19 cellular contexts compared by ENCODE assay signal in the genomic region with DNA sequence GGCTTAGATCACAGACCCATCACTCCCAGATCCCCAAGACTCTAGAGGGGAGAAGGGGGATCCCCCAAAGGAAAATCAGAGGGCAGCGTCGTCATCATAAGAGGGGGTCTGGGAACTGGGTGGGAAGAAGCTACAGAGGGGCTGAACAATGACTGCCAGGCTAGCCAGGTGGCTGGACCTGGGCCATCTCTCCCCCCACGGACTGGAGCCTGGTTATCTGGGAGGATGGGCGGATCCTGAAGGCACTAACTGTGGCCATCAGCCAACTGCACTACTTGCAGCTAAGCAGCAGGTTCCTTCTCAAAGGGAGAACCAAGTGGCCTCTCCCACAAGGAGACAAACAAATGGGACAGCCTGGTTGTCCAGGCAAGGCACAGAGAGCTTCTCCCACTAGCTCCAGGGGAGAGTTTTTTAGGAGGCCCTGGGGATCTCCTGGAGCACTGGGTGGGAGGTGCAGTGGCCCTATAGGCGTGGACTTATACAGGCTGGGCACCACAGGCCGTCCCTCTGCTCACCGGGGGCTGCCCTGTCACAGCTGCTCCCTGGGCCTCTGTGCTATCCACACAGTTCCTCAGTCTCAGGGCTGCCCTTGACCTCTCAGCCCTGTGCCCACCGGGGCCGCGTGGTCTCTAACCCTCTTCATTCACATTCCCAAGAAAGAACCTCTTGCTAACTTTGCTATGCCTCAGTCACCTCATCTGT. TPM values are rescaled to one million over a fixed set of nuclear protein-coding genes. Genes with fewer than 3 reads are reported as not detected.
DNase-seq lines count a peak whose midpoint lies in the region; ATAC-seq and TF ChIP-seq lines count a peak whose summit lies in the region.
"Had no signal": no experiment of that assay in that cellular context is flagged by ENCODE, and none has a peak within 500 bp of the region (broad histone marks: within the 10 kb centered on the region; RNA-seq: fewer than 3 reads in every experiment).

No MANE protein-coding gene starts in this region.

- H3K4me1 ChIP-seq in heart left ventricle = peaks cover 0 to 74% (median 29%) of the 10 kb centered on the region in 12 donors
- no peaks in the 10 kb centered on the region for H3K4me1 ChIP-seq in aorta (ENCODE audit: control insufficient read depth in 1 of 2, insufficient read depth in 2 of 2, low read length in 2 of 2)
- no peaks in the 10 kb centered on the region for H3K4me1 ChIP-seq in prostate gland (replicated peaks)
- H3K4me1 ChIP-seq in smooth muscle cell (ENCODE audit: low read depth) = peaks cover 7% of the 10 kb centered on the region

- H3K9me3 ChIP-seq in heart left ventricle (no peaks in the 10 kb centered on the region), aorta (ENCODE audit: control insufficient read depth, low read length) (no peaks in the 10 kb centered on the region), prostate gland (no peaks in the 10 kb centered on the region), smooth muscle cell (replicated peaks; ENCODE audit: low read depth) (no peaks in the 10 kb centered on the region)
- H3K9me3 ChIP-seq: upper lobe of right lung had no signal

- no peak overlapping the region for H2AFZ ChIP-seq in smooth muscle cell (ENCODE audit: low read depth)

- H3K27ac ChIP-seq in heart left ventricle (peak overlapping the region in 9 of 12 donors; percentile 23 to 95 (median 60)), aorta (ENCODE audit: low read depth in 1 of 2, low read length in 2 of 2) (no peak overlapping the region), prostate gland (no peak overlapping the region), smooth muscle cell (ENCODE audit: low read depth) (no peak overlapping the region)
- H3K27ac ChIP-seq: cardiac muscle cell had no signal

- H3K27ac Mint-ChIP-seq in activated B cell treated with CpG ODN at 0.5 μM for 24 hours (peak overlapping the region; percentile 88), mesothelial cell of epicardium (peak overlapping the region; percentile 25)
- H3K27ac Mint-ChIP-seq: activated naive CD8-positive, alpha-beta T cell treated with anti-CD3 and anti-CD28 coated beads, Interleukin-2, amount 10 ng/mL, durations not matched to agents 7 days and 5 days had no signal

- H3K4me3 ChIP-seq in heart left ventricle = no peak overlapping the region
- H3K4me3 ChIP-seq in aorta (ENCODE audit: low read length in 2 of 2) = no peak overlapping the region
- no peak overlapping the region for H3K4me3 ChIP-seq in prostate gland
- no peak overlapping the region for H3K4me3 ChIP-seq in smooth muscle cell
- H3K4me3 ChIP-seq: cardiac muscle cell, upper lobe of right lung had no signal

- peak in 2 of 5 donors; percentile 55 to 61 for DNase-seq in heart left ventricle
- DNase-seq in Right ventricle myocardium inferior (ENCODE audit: missing footprints) = no peak
- DNase-seq in activated B cell treated with CpG ODN at 0.5 μM for 24 hours = no peak
- DNase-seq in mesothelial cell of epicardium (ENCODE audit: low spot score in 2 of 2, unreplicated experiment in 2 of 2) = no peak
- peak; percentile 60 to 70 for DNase-seq in aorta
- no peak for DNase-seq in GM03348 (ENCODE audit: low spot score)
- DNase-seq in prostate gland (ENCODE audit: low spot score) = no peak
- no peak for DNase-seq in smooth muscle cell (lab: John Stamatoyannopoulos, UW; ENCODE audit: unreplicated experiment)
- DNase-seq: activated CD4-positive, alpha-beta T cell treated with anti-CD3 and anti-CD28 coated beads for 48 hours; activated naive CD8-positive, alpha-beta T cell treated with anti-CD3 and anti-CD28 coated beads, Interleukin-2, amount 10 ng/mL, durations not matched to agents 7 days and 5 days; activated T-cell treated with anti-CD3 and anti-CD28 coated beads, Interleukin-2, amount 50 U/mL, for 1 hour; effector memory CD4-positive, alpha-beta T cell; NCI-H82 had no signal

- H3K4me3 Mint-ChIP-seq in activated B cell treated with CpG ODN at 0.5 μM for 24 hours (no peak overlapping the region), mesothelial cell of epicardium (no peak overlapping the region)
- H3K4me3 Mint-ChIP-seq: T-helper 1 cell treated with Interleukin-12 subunit alpha and Interleukin-12 subunit beta and Interleukin-4 antibody, amounts not matched to agents 30 μg/mL and 1 μg/mL, for 36 hours had no signal

- H3K79me2 ChIP-seq in smooth muscle cell (ENCODE audit: low read depth) = no peaks in the 10 kb centered on the region

- WGBS in heart left ventricle, 4 donors = 68 to 78% (median 71%) methylated on average over 10 of the region's 10 CpGs
- WGBS in aorta, 2 donors = 85 to 87% methylated on average over 10 of the region's 10 CpGs
- 81% methylated on average over 10 of the region's 10 CpGs for WGBS in prostate gland
- WGBS in smooth muscle cell (ENCODE audit: low lambda C conversion rate) = 83% methylated on average over 10 of the region's 10 CpGs

- no peaks in the 10 kb centered on the region for H4K20me1 ChIP-seq in smooth muscle cell (ENCODE audit: low read depth)

- H3F3A ChIP-seq in smooth muscle cell (ENCODE audit: low read depth) = peaks cover 2% of the 10 kb centered on the region

- peaks cover 33% of the 10 kb centered on the region for H3K4me1 Mint-ChIP-seq in activated B cell treated with CpG ODN at 0.5 μM for 24 hours
- H3K4me1 Mint-ChIP-seq in mesothelial cell of epicardium = peaks cover 27% of the 10 kb centered on the region

- POLR2A ChIA-PET in activated B cell treated with CpG ODN at 0.5 μM for 24 hours (lab: Charles Lee) = interaction anchor here (0.6 to 2.9 kb wide), 6 partner anchors 20 to 208 kb away, joined by 3 to 17 read pairs (median 4); partner anchors contain the start of gene ARHGEF17

- no peaks in the 10 kb centered on the region for H3K27me3 Mint-ChIP-seq in activated B cell treated with CpG ODN at 0.5 μM for 24 hours
- H3K27me3 Mint-ChIP-seq in mesothelial cell of epicardium (ENCODE audit: low read depth) = no peaks in the 10 kb centered on the region

- H3K4me2 ChIP-seq in smooth muscle cell = no peak overlapping the region

- no peaks in the 10 kb centered on the region for H3K36me3 Mint-ChIP-seq in activated B cell treated with CpG ODN at 0.5 μM for 24 hours (ENCODE audit: low read depth)
- no peaks in the 10 kb centered on the region for H3K36me3 Mint-ChIP-seq in mesothelial cell of epicardium
- H3K36me3 Mint-ChIP-seq: activated naive CD8-positive, alpha-beta T cell treated with anti-CD3 and anti-CD28 coated beads, Interleukin-2, amount 10 ng/mL, durations not matched to agents 7 days and 5 days had no signal

- H3K9me3 Mint-ChIP-seq in activated B cell treated with CpG ODN at 0.5 μM for 24 hours (no peaks in the 10 kb centered on the region), mesothelial cell of epicardium (no peaks in the 10 kb centered on the region)
- H3K9me3 Mint-ChIP-seq: activated naive CD8-positive, alpha-beta T cell treated with anti-CD3 and anti-CD28 coated beads, Interleukin-2, amount 10 ng/mL, durations not matched to agents 7 days and 5 days; T-helper 1 cell treated with Interleukin-12 subunit alpha and Interleukin-12 subunit beta and Interleukin-4 antibody, amounts not matched to agents 30 μg/mL and 1 μg/mL, for 36 hours had no signal

- ATAC-seq in heart left ventricle = peak in 3 of 4 donors; percentile 3 to 25 (median 17)
- no peak for ATAC-seq in Right ventricle myocardium inferior
- no peak for ATAC-seq in activated B cell treated with CpG ODN at 0.5 μM for 24 hours (ENCODE audit: low read depth)
- no peak for ATAC-seq in aorta (ENCODE audit: low FRiP score)

- CTCF ChIA-PET in activated B cell treated with CpG ODN at 0.5 μM for 24 hours (lab: Charles Lee) = interaction anchor here (0.5 to 2.4 kb wide), 6 partner anchors 19 to 456 kb away, joined by 3 to 25 read pairs (median 7); no protein-coding TSS in a partner anchor

- TF ChIP-seq CTCF in heart left ventricle (IDR thresholded peaks at IDR 0.05) (no peak), activated B cell treated with CpG ODN at 0.5 μM for 24 hours (IDR thresholded peaks at IDR 0.05) (no peak), mesothelial cell of epicardium (IDR thresholded peaks at IDR 0.05; ENCODE audit: unreplicated experiment) (no peak), prostate gland (IDR thresholded peaks at IDR 0.05) (no peak), smooth muscle cell (IDR thresholded peaks at IDR 0.05; ENCODE audit: borderline replicate concordance, insufficient read depth, poor library complexity, severe bottlenecking) (no peak)

- H3K36me3 ChIP-seq in heart left ventricle (no peaks in the 10 kb centered on the region), aorta (ENCODE audit: control insufficient read depth in 1 of 2, insufficient read depth in 2 of 2, low read length in 1 of 2) (no peaks in the 10 kb centered on the region), prostate gland (no peaks in the 10 kb centered on the region), smooth muscle cell (ENCODE audit: low read depth) (no peaks in the 10 kb centered on the region)
- H3K36me3 ChIP-seq: cardiac muscle cell, upper lobe of right lung had no signal

- H3K9ac ChIP-seq in smooth muscle cell (ENCODE audit: low read depth) = no peak overlapping the region

- no peak for TF ChIP-seq POLR2A in heart left ventricle (IDR thresholded peaks at IDR 0.05)
- no peak for TF ChIP-seq POLR2A in prostate gland (IDR thresholded peaks at IDR 0.05)

- H3K27me3 ChIP-seq in heart left ventricle = no peaks in the 10 kb centered on the region
- H3K27me3 ChIP-seq in aorta (ENCODE audit: control insufficient read depth in 1 of 2, insufficient read depth in 2 of 2, low read length in 1 of 2) = no peaks in the 10 kb centered on the region
- no peaks in the 10 kb centered on the region for H3K27me3 ChIP-seq in prostate gland (replicated peaks; ENCODE audit: insufficient read depth)
- no peaks in the 10 kb centered on the region for H3K27me3 ChIP-seq in smooth muscle cell (ENCODE audit: low read depth)
- H3K27me3 ChIP-seq: cardiac muscle cell, upper lobe of right lung had no signal

- intact Hi-C loops in heart left ventricle (cut with DNase I) = loop anchor here in 9 of 10 donors (2.0 to 10.0 kb wide), 8 partner anchors 40 to 563 kb away; no protein-coding TSS in a partner anchor
- intact Hi-C loops in Right ventricle myocardium inferior (cut with DNase I) = loop anchor here (2.0 kb wide), 2 partner anchors 103 to 457 kb away; no protein-coding TSS in a partner anchor
- intact Hi-C loops in activated B cell treated with CpG ODN at 0.5 μM for 24 hours (cut with micrococcal nuclease) = loop anchor here (2.0 to 5.0 kb wide), 2 partner anchors 17 to 100 kb away; no protein-coding TSS in a partner anchor
- intact Hi-C loops in aorta (cut with DNase I) = loop anchor here (2.0 to 5.0 kb wide), 2 partner anchors 47 to 100 kb away; no protein-coding TSS in a partner anchor
- intact Hi-C loops in prostate gland (cut with DNase I) = loop anchor here (5.0 kb wide), 1 partner anchor 100 kb away; no protein-coding TSS in a partner anchor

RNA-seq across cellular contexts. Expression of gene P2RY6, which starts 15.4 kb away (rescaled TPM):
- total RNA-seq in heart left ventricle (10 to 100 TPM in 1 of 9 donors, 1 to 10 TPM in 7, under 1 TPM in 1; 0.56 to 17.7 (median 2.0) TPM), Right ventricle myocardium inferior (2.8 TPM), activated B cell treated with CpG ODN at 0.5 μM for 24 hours (0.22 TPM in 1 of 2 replicates, not detected in the other), mesothelial cell of epicardium (0.36 to 0.51 TPM (median 0.45 TPM) in 3 replicates), aorta (10 to 100 TPM in 1 of 2 donors, 1 to 10 TPM in 1; 6.1 to 12.0 TPM), prostate gland (1 to 10 TPM in 1 of 2 donors, under 1 TPM in 1; 0.64 to 3.5 TPM), smooth muscle cell (5.0 and 13.8 TPM in 2 replicates)
- polyA plus RNA-seq in heart left ventricle (1 to 10 TPM; 1.2 to 2.3 TPM), aorta (1 to 10 TPM; 2.5 to 4.4 TPM), smooth muscle cell (3.7 and 13.6 TPM in 2 replicates)
- total RNA-seq: fibroblast of villous mesenchyme, H1, HT1080 had no signal
- polyA plus RNA-seq: cardiac muscle cell had no signal

RNA-seq across cellular contexts. Expression of gene ARHGEF17, which starts 20.5 kb away (rescaled TPM):
- total RNA-seq in heart left ventricle = 10 to 100 TPM; 47.0 to 83.9 (median 56.5) TPM
- 10 to 100 TPM; 27.5 to 60.0 TPM for polyA plus RNA-seq in heart left ventricle
- 57.1 TPM for total RNA-seq in Right ventricle myocardium inferior
- total RNA-seq in activated B cell treated with CpG ODN at 0.5 μM for 24 hours = 0.02 TPM in 1 of 2 replicates, not detected in the other
- 136 to 150 TPM (median 140 TPM) in 3 replicates for total RNA-seq in mesothelial cell of epicardium
- 100 to 1,000 TPM; 159 to 201 TPM for total RNA-seq in aorta
- polyA plus RNA-seq in aorta = 100 to 1,000 TPM in 1 of 2 donors, 10 to 100 TPM in 1; 20.5 to 182 TPM
- 10 to 100 TPM; 34.0 to 66.9 TPM for total RNA-seq in prostate gland
- total RNA-seq in smooth muscle cell = 18.0 and 18.5 TPM in 2 replicates
- polyA plus RNA-seq in smooth muscle cell = 27.4 and 27.8 TPM in 2 replicates
- total RNA-seq: activated naive CD8-positive, alpha-beta T cell treated with anti-CD3 and anti-CD28 coated beads, Interleukin-2, amount 10 ng/mL, durations not matched to agents 7 days and 5 days had no signal

Comparison
In these comparisons a context has a peak if more than half of its experiments do, and no peak if none do; other contexts are left out.
1. ATAC-seq: peak in heart left ventricle (3 of 4); none in Right ventricle myocardium inferior (single experiment), activated B cell treated with CpG ODN at 0.5 μM for 24 hours (single experiment) and aorta (single experiment).
2. DNase-seq: peak in aorta (2 of 2); none in Right ventricle myocardium inferior (single experiment), activated B cell treated with CpG ODN at 0.5 μM for 24 hours (single experiment), mesothelial cell of epicardium (0 of 2), GM03348 (single experiment), prostate gland (single experiment) and smooth muscle cell (single experiment).
3. H3K27ac ChIP-seq: peak in heart left ventricle (9 of 12); none in aorta (0 of 2), prostate gland (0 of 2) and smooth muscle cell (single experiment).
4. RNA of gene ARHGEF17, which starts 20.5 kb away (total RNA-seq): 159 to 201 TPM in aorta, 136 to 150 TPM in mesothelial cell of epicardium, 34.0 to 66.9 TPM in prostate gland, 57.1 TPM in Right ventricle myocardium inferior (single experiment), 47.0 to 83.9 TPM in heart left ventricle and 18.0 to 18.5 TPM in smooth muscle cell; 0.02 TPM in activated B cell treated with CpG ODN at 0.5 μM for 24 hours; every median in the first group is over 10 times any median in the second.